In genomic region chr17:27362909-27363308, GRCh38 we compare ENCODE assay signal across 28 cellular contexts.
"Had no signal": no experiment of that assay in that cellular context is flagged by ENCODE, and none has a peak within 500 bp of the region (broad histone marks: within the 10 kb centered on the region; RNA-seq: fewer than 3 reads in every experiment).

No MANE protein-coding gene starts in this region.

- H3K9me3 ChIP-seq: esophagus squamous epithelium, heart right ventricle, left ventricle myocardium inferior, lower lobe of right lung, neutrophil, pancreas, right lobe of liver, suprapubic skin, transverse colon had no signal

- H3K4me1 Mint-ChIP-seq: natural killer cell; stimulated activated naive CD8-positive, alpha-beta T cell treated with anti-CD3 and anti-CD28 coated beads, Interleukin-15, amount 100 ng/mL, for 72 hours had no signal

- H3K4me2 ChIP-seq: smooth muscle cell had no signal

- DNase-seq: dermis blood vessel endothelial cell; effector memory CD4-positive, alpha-beta T cell; esophagus squamous epithelium; foreskin melanocyte; glutamatergic neuron; heart right ventricle; hippocampal formation; kidney glomerular epithelial cell; left colon; left ventricle myocardium inferior; lower lobe of right lung; natural killer cell; pancreas; right lobe of liver; stimulated activated CD4-positive, alpha-beta T cell treated with anti-CD3 and anti-CD28 coated beads, Interleukin-12 subunit alpha, Interleukin-12 subunit beta, amount 100 ng/mL, for 4 hours; stimulated activated CD4-positive, alpha-beta T cell treated with anti-CD3 and anti-CD28 coated beads, Interleukin-1b, Interleukin-23, amount 100 ng/mL, for 48 hours; stimulated activated CD4-positive, alpha-beta T cell treated with anti-CD3 and anti-CD28 coated beads, Interleukin-4, amount 100 ng/mL, for 1 hour; stimulated activated CD8-positive, alpha-beta memory T cell treated with anti-CD3 and anti-CD28 coated beads, Interleukin-4, amount 100 ng/mL, for 48 hours; stimulated activated naive CD4-positive, alpha-beta T cell; stimulated activated naive CD8-positive, alpha-beta T cell treated with anti-CD3 and anti-CD28 coated beads, Interleukin-15, amount 100 ng/mL, for 72 hours; transverse colon had no signal

- H3K4me1 ChIP-seq: lower lobe of right lung, pancreas, suprapubic skin had no signal

- H3K9me3 Mint-ChIP-seq: natural killer cell had no signal

- H3K4me3 Mint-ChIP-seq: natural killer cell; stimulated activated naive CD8-positive, alpha-beta T cell treated with anti-CD3 and anti-CD28 coated beads, Interleukin-15, amount 100 ng/mL, for 72 hours had no signal

- FAIRE-seq: endothelial cell of umbilical vein, islet of Langerhans, pancreas had no signal

- H3K27ac ChIP-seq: esophagus squamous epithelium, lower lobe of right lung, neutrophil, pancreas, suprapubic skin had no signal

- H3K27ac Mint-ChIP-seq: natural killer cell; progenitor cell of endocrine pancreas; stimulated activated naive CD8-positive, alpha-beta T cell treated with anti-CD3 and anti-CD28 coated beads, Interleukin-15, amount 100 ng/mL, for 72 hours had no signal

- H3K4me3 ChIP-seq: coronary artery, esophagus squamous epithelium, heart right ventricle, left ventricle myocardium inferior, lower lobe of right lung, pancreas, right lobe of liver, smooth muscle cell, suprapubic skin, transverse colon had no signal

- H3K36me3 ChIP-seq: esophagus squamous epithelium, heart right ventricle, left ventricle myocardium inferior, lower lobe of right lung, neutrophil, pancreas, right lobe of liver, suprapubic skin, transverse colon had no signal

- H3K36me3 Mint-ChIP-seq: natural killer cell had no signal

- H3K27me3 Mint-ChIP-seq: progenitor cell of endocrine pancreas; stimulated activated naive CD8-positive, alpha-beta T cell treated with anti-CD3 and anti-CD28 coated beads, Interleukin-15, amount 100 ng/mL, for 72 hours had no signal

- ATAC-seq: heart right ventricle; left colon; lower lobe of right lung; natural killer cell; pancreas; stimulated activated naive CD8-positive, alpha-beta T cell treated with anti-CD3 and anti-CD28 coated beads, Interleukin-15, amount 100 ng/mL, for 72 hours had no signal

- H3K27me3 ChIP-seq: esophagus squamous epithelium, heart right ventricle, neutrophil, pancreas, right lobe of liver, suprapubic skin, transverse colon had no signal
